In genomic region chr7:95433952-95434351, GRCh38 we compare ENCODE assay signal across 9 cellular contexts. TPM values are rescaled to one million over a fixed set of nuclear protein-coding genes. Genes with fewer than 3 reads are reported as not detected.
DNase-seq lines count a peak whose midpoint lies in the region; ATAC-seq and TF ChIP-seq lines count a peak whose summit lies in the region.
"Had no signal": no experiment of that assay in that cellular context is flagged by ENCODE, and none has a peak within 500 bp of the region (broad histone marks: within the 10 kb centered on the region; RNA-seq: fewer than 3 reads in every experiment).

No MANE protein-coding gene starts in this region.

- H3K4me3 Mint-ChIP-seq in IgD-negative memory B cell: peak overlapping the region; percentile 61 to 93 (median 83)
- peak overlapping the region; percentile 75 to 95 (median 84) for H3K4me3 Mint-ChIP-seq in naive B cell

- no peaks in the 10 kb centered on the region for H3K27me3 Mint-ChIP-seq in IgD-negative memory B cell
- H3K27me3 Mint-ChIP-seq in naive B cell: peaks cover 0 to 6% (median 0%) of the 10 kb centered on the region in 3 donors

- no peak overlapping the region for H3K27ac Mint-ChIP-seq in IgD-negative memory B cell
- H3K27ac Mint-ChIP-seq in naive B cell: peak overlapping the region in 3 of 6 donors; percentile 28 to 52 (median 38)

- no peak for DNase-seq in coronary artery (ENCODE audit: low spot score)
- no peak for DNase-seq in naive B cell
- DNase-seq in hepatic stellate cell (ENCODE audit: low spot score): no peak
- DNase-seq in erythroblast (lab: John Stamatoyannopoulos, UW): no peak
- no peak for DNase-seq in NCI-H187 (lab: John Stamatoyannopoulos, UW)
- no peak for DNase-seq in NCI-H1048 (lab: John Stamatoyannopoulos, UW)
- DNase-seq: T1000 had no signal

- TF ChIP-seq POLR2A in erythroblast (IDR thresholded peaks at IDR 0.05; ENCODE audit: low read length): no peak

- peaks cover 4% of the 10 kb centered on the region for H3K36me3 Mint-ChIP-seq in IgD-negative memory B cell
- H3K36me3 Mint-ChIP-seq in naive B cell: no peaks in the 10 kb centered on the region

- peaks cover 10 to 12% (median 12%) of the 10 kb centered on the region in 3 donors for H3K4me1 Mint-ChIP-seq in IgD-negative memory B cell
- H3K4me1 Mint-ChIP-seq in naive B cell: peaks cover 18% of the 10 kb centered on the region in 3 donors

- TF ChIP-seq CTCF in 22Rv1 (IDR thresholded peaks at IDR 0.05): no peak
- TF ChIP-seq CTCF in coronary artery (IDR thresholded peaks at IDR 0.05): no peak

- H3K9me3 Mint-ChIP-seq in IgD-negative memory B cell: no peaks in the 10 kb centered on the region
- H3K9me3 Mint-ChIP-seq in naive B cell: peaks cover 0 to 2% (median 0%) of the 10 kb centered on the region in 7 donors

- peak overlapping the region; percentile 93 for H3K4me3 ChIP-seq in coronary artery

- ATAC-seq in naive B cell (ENCODE audit: low read depth in 2 of 2): no peak

- H3K27ac ChIP-seq in 22Rv1 (peak overlapping the region; percentile 79), coronary artery (peak overlapping the region; percentile 89 to 95)

RNA-seq across cellular contexts. Expression of gene PON2, which starts 0.9 kb away (rescaled TPM):
- polyA plus RNA-seq in IgD-negative memory B cell (1.7 TPM), naive B cell (ENCODE audit: low read depth in 6 of 6) (1 to 10 TPM; 1.0 to 5.1 (median 3.9) TPM)

RNA-seq across cellular contexts. Expression of gene PON3, which starts 37.8 kb away (rescaled TPM):
- polyA plus RNA-seq in IgD-negative memory B cell (not detected), naive B cell (ENCODE audit: low read depth in 6 of 6) (not detected)

RNA-seq across cellular contexts. Expression of gene ASB4, which starts 51.8 kb away (rescaled TPM):
- polyA plus RNA-seq in IgD-negative memory B cell: not detected
- not detected for polyA plus RNA-seq in naive B cell (ENCODE audit: low read depth in 6 of 6)
